In genomic region chr5:135986891-135987401, GRCh38 we compare ENCODE assay signal across 19 cellular contexts. TPM values are rescaled to one million over a fixed set of nuclear protein-coding genes. Genes with fewer than 3 reads are reported as not detected.
DNase-seq lines count a peak whose midpoint lies in the region; ATAC-seq and TF ChIP-seq lines count a peak whose summit lies in the region.
"Had no signal": no experiment of that assay in that cellular context is flagged by ENCODE, and none has a peak within 500 bp of the region (broad histone marks: within the 10 kb centered on the region; RNA-seq: fewer than 3 reads in every experiment).

No MANE protein-coding gene starts in this region.

- H3K27ac ChIP-seq in GM23248 (peak overlapping the region; percentile 4), smooth muscle cell (ENCODE audit: low read depth) (peak overlapping the region; percentile 80)
- H3K27ac ChIP-seq: neural progenitor cell, right lobe of liver, SJCRH30 had no signal

- H3K79me2 ChIP-seq in GM23248 (ENCODE audit: insufficient read depth) (no peaks in the 10 kb centered on the region), smooth muscle cell (ENCODE audit: low read depth) (no peaks in the 10 kb centered on the region)

- H3K27me3 Mint-ChIP-seq in chondrocyte (ENCODE audit: low read depth): no peaks in the 10 kb centered on the region
- no peaks in the 10 kb centered on the region for H3K27me3 Mint-ChIP-seq in mesothelial cell of epicardium (ENCODE audit: low read depth)
- H3K27me3 Mint-ChIP-seq in activated CD8-positive, alpha-beta memory T cell treated with anti-CD3 and anti-CD28 coated beads, Interleukin-2, amount 10 ng/mL, durations not matched to agents 7 days and 5 days: peaks cover 21% of the 10 kb centered on the region

- peak overlapping the region; percentile 36 for H2AFZ ChIP-seq in GM23248
- no peak overlapping the region for H2AFZ ChIP-seq in smooth muscle cell (ENCODE audit: low read depth)
- H2AFZ ChIP-seq: neural progenitor cell had no signal

- 65 to 68% methylated on average over 3 of the region's 3 CpGs for WGBS in GM23248 (ENCODE audit: low coverage in 1 of 2, low lambda C conversion rate in 2 of 2, missing lambda C conversion rate in 2 of 2), 2 experiments
- 25% methylated on average over 3 of the region's 3 CpGs for WGBS in smooth muscle cell (ENCODE audit: low lambda C conversion rate)

- H3K9me3 ChIP-seq in GM23248 (ENCODE audit: low read depth): no peaks in the 10 kb centered on the region
- H3K9me3 ChIP-seq in smooth muscle cell (replicated peaks; ENCODE audit: low read depth): no peaks in the 10 kb centered on the region
- H3K9me3 ChIP-seq: right lobe of liver, SJCRH30 had no signal

- H3K4me1 Mint-ChIP-seq in chondrocyte (ENCODE audit: low read depth) (peaks cover 28% of the 10 kb centered on the region), mesothelial cell of epicardium (peaks cover 17% of the 10 kb centered on the region)
- H3K4me1 Mint-ChIP-seq in activated CD8-positive, alpha-beta memory T cell treated with anti-CD3 and anti-CD28 coated beads, Interleukin-2, amount 10 ng/mL, durations not matched to agents 7 days and 5 days: no peaks in the 10 kb centered on the region
- H3K4me1 Mint-ChIP-seq: neural progenitor cell had no signal

- H3K36me3 Mint-ChIP-seq in chondrocyte (ENCODE audit: low read depth) (peaks cover 1% of the 10 kb centered on the region), mesothelial cell of epicardium (no peaks in the 10 kb centered on the region)
- H3K36me3 Mint-ChIP-seq in activated CD8-positive, alpha-beta memory T cell treated with anti-CD3 and anti-CD28 coated beads, Interleukin-2, amount 10 ng/mL, durations not matched to agents 7 days and 5 days: no peaks in the 10 kb centered on the region
- H3K36me3 Mint-ChIP-seq: neural progenitor cell had no signal

- H3K36me3 ChIP-seq in GM23248 (ENCODE audit: low read depth) (no peaks in the 10 kb centered on the region), smooth muscle cell (ENCODE audit: low read depth) (no peaks in the 10 kb centered on the region)
- H3K36me3 ChIP-seq: neural progenitor cell, right lobe of liver, SJCRH30 had no signal

- H3K9ac ChIP-seq in GM23248 (no peak overlapping the region), smooth muscle cell (ENCODE audit: low read depth) (no peak overlapping the region)
- H3K9ac ChIP-seq: neural progenitor cell had no signal

- H3K4me3 ChIP-seq in GM23248 (no peak overlapping the region), smooth muscle cell (no peak overlapping the region)
- H3K4me3 ChIP-seq: neural progenitor cell, right lobe of liver, SJCRH30 had no signal

- H3K27me3 ChIP-seq in GM23248 (replicated peaks; ENCODE audit: insufficient read depth): no peaks in the 10 kb centered on the region
- no peaks in the 10 kb centered on the region for H3K27me3 ChIP-seq in smooth muscle cell (ENCODE audit: low read depth)
- H3K27me3 ChIP-seq: neural progenitor cell, right lobe of liver, SJCRH30 had no signal

- DNase-seq in GM23248 (peak; percentile 34), chondrocyte (ENCODE audit: low spot score) (no peak), hepatic stellate cell (ENCODE audit: low spot score) (peak; percentile 58), smooth muscle cell (lab: John Stamatoyannopoulos, UW; ENCODE audit: unreplicated experiment) (no peak), NCI-H1694 treated with DMSO at 0.1 percent for 48 hours (lab: John Stamatoyannopoulos, UW) (no peak), mesothelial cell of epicardium (ENCODE audit: low spot score in 2 of 2, unreplicated experiment in 2 of 2) (no peak), MV-4-11 (lab: John Stamatoyannopoulos, UW) (no peak)
- no peak for DNase-seq in activated CD8-positive, alpha-beta memory T cell treated with anti-CD3 and anti-CD28 coated beads, Interleukin-2, amount 10 ng/mL, durations not matched to agents 7 days and 5 days
- DNase-seq: activated CD4-positive, alpha-beta T cell treated with anti-CD3 and anti-CD28 coated beads for 1 hour; Calu3; glutamatergic neuron; NCI-H2081 treated with DMSO at 0.1 percent for 48 hours; NCI-H510A treated with DMSO at 0.1 percent for 48 hours; right lobe of liver had no signal

- peaks cover 13% of the 10 kb centered on the region for H3K9me3 Mint-ChIP-seq in chondrocyte (ENCODE audit: low read depth)
- peaks cover 11% of the 10 kb centered on the region for H3K9me3 Mint-ChIP-seq in mesothelial cell of epicardium
- H3K9me3 Mint-ChIP-seq in activated CD8-positive, alpha-beta memory T cell treated with anti-CD3 and anti-CD28 coated beads, Interleukin-2, amount 10 ng/mL, durations not matched to agents 7 days and 5 days (ENCODE audit: low read depth): no peaks in the 10 kb centered on the region
- H3K9me3 Mint-ChIP-seq: neural progenitor cell; T-helper 2 cell treated with Interferon-gamma antibody and Interleukin-4, amounts not matched to agents 5 μg/mL and 100 μg/mL, for 36 hours had no signal

- CTCF ChIA-PET in activated CD8-positive, alpha-beta memory T cell treated with anti-CD3 and anti-CD28 coated beads, Interleukin-2, amount 10 ng/mL, durations not matched to agents 7 days and 5 days (lab: Charles Lee): no interaction called here

- no peak for TF ChIP-seq CTCF in chondrocyte (IDR thresholded peaks at IDR 0.05)
- TF ChIP-seq CTCF in smooth muscle cell (IDR thresholded peaks at IDR 0.05; ENCODE audit: borderline replicate concordance, insufficient read depth, poor library complexity, severe bottlenecking): no peak
- no peak for TF ChIP-seq CTCF in mesothelial cell of epicardium (IDR thresholded peaks at IDR 0.05; ENCODE audit: unreplicated experiment)

- no peak for ATAC-seq in activated CD8-positive, alpha-beta memory T cell treated with anti-CD3 and anti-CD28 coated beads, Interleukin-2, amount 10 ng/mL, durations not matched to agents 7 days and 5 days
- ATAC-seq: right lobe of liver had no signal

- in situ Hi-C loops in GM23248 (cut with MboI): no loop called here

- H4K20me1 ChIP-seq in GM23248 (ENCODE audit: insufficient read depth) (no peaks in the 10 kb centered on the region), smooth muscle cell (ENCODE audit: low read depth) (no peaks in the 10 kb centered on the region)

- peak overlapping the region; percentile 7 for H3K4me3 Mint-ChIP-seq in chondrocyte (ENCODE audit: unreplicated experiment)
- no peak overlapping the region for H3K4me3 Mint-ChIP-seq in mesothelial cell of epicardium
- H3K4me3 Mint-ChIP-seq in activated CD8-positive, alpha-beta memory T cell treated with anti-CD3 and anti-CD28 coated beads, Interleukin-2, amount 10 ng/mL, durations not matched to agents 7 days and 5 days: no peak overlapping the region
- H3K4me3 Mint-ChIP-seq: neural progenitor cell; T-helper 2 cell treated with Interferon-gamma antibody and Interleukin-4, amounts not matched to agents 5 μg/mL and 100 μg/mL, for 36 hours had no signal

- no peaks in the 10 kb centered on the region for H3K9me2 ChIP-seq in GM23248 (ENCODE audit: insufficient read depth)

- peaks cover 2% of the 10 kb centered on the region; the same call in 1 of the 2 replicates for H3F3A ChIP-seq in GM23248 (ENCODE audit: insufficient read depth)
- peaks cover 7% of the 10 kb centered on the region for H3F3A ChIP-seq in smooth muscle cell (ENCODE audit: low read depth)

- no peak overlapping the region for H3K4me2 ChIP-seq in GM23248 (ENCODE audit: unreplicated experiment)
- H3K4me2 ChIP-seq in smooth muscle cell: peak overlapping the region; percentile 35
- H3K4me2 ChIP-seq: neural progenitor cell had no signal

- H3K4me1 ChIP-seq in GM23248 (ENCODE audit: insufficient read depth): peaks cover 12% of the 10 kb centered on the region
- H3K4me1 ChIP-seq in smooth muscle cell (ENCODE audit: low read depth): no peaks in the 10 kb centered on the region
- H3K4me1 ChIP-seq: neural progenitor cell, right lobe of liver, SJCRH30 had no signal

- peak overlapping the region; percentile 92 for H3K27ac Mint-ChIP-seq in chondrocyte (ENCODE audit: unreplicated experiment)
- H3K27ac Mint-ChIP-seq in mesothelial cell of epicardium: no peak overlapping the region
- H3K27ac Mint-ChIP-seq in activated CD8-positive, alpha-beta memory T cell treated with anti-CD3 and anti-CD28 coated beads, Interleukin-2, amount 10 ng/mL, durations not matched to agents 7 days and 5 days: no peak overlapping the region
- H3K27ac Mint-ChIP-seq: neural progenitor cell; T-helper 2 cell treated with Interferon-gamma antibody and Interleukin-4, amounts not matched to agents 5 μg/mL and 100 μg/mL, for 36 hours had no signal

RNA-seq across cellular contexts. Expression of gene LECT2, which starts 32.2 kb away (rescaled TPM):
- 0.32 TPM in 1 of 2 replicates, not detected in the other for total RNA-seq in GM23248 (2014; rRNA removed; shearing (Covaris generic))
- polyA plus RNA-seq in GM23248 (2016; fragmentation: Nextera tagmentation; extraction: Ambion mirVana) (0.41 and 0.51 TPM in 2 replicates), smooth muscle cell (not detected in 2 replicates)
- total RNA-seq in chondrocyte (not detected in 3 replicates), smooth muscle cell (not detected in 2 replicates), mesothelial cell of epicardium (not detected in 3 replicates)
- not detected for total RNA-seq in activated CD8-positive, alpha-beta memory T cell treated with anti-CD3 and anti-CD28 coated beads, Interleukin-2, amount 10 ng/mL, durations not matched to agents 7 days and 5 days
- total RNA-seq: Calu3, mesenteric fat pad, SJCRH30, subcutaneous adipose tissue had no signal

RNA-seq across cellular contexts. Expression of gene TGFBI, which starts 41.8 kb away (rescaled TPM):
- 7,109 and 7,351 TPM in 2 replicates for total RNA-seq in GM23248 (2014; rRNA removed; shearing (Covaris generic))
- polyA plus RNA-seq in GM23248 (2016; fragmentation: Nextera tagmentation; extraction: Ambion mirVana) (7,159 and 7,358 TPM in 2 replicates), smooth muscle cell (2,505 and 2,991 TPM in 2 replicates)
- total RNA-seq in chondrocyte (491 to 631 TPM (median 620 TPM) in 3 replicates), smooth muscle cell (2,635 and 2,673 TPM in 2 replicates), mesothelial cell of epicardium (339 to 354 TPM (median 345 TPM) in 3 replicates)
- total RNA-seq in activated CD8-positive, alpha-beta memory T cell treated with anti-CD3 and anti-CD28 coated beads, Interleukin-2, amount 10 ng/mL, durations not matched to agents 7 days and 5 days: under 1 TPM; 0.26 to 0.42 TPM

Comparison
In these comparisons a context has a peak if more than half of its experiments do, and no peak if none do; other contexts are left out.
1. DNase-seq: peak in GM23248 (single experiment) and hepatic stellate cell (single experiment); none in chondrocyte (single experiment), smooth muscle cell (single experiment), NCI-H1694 treated with DMSO at 0.1 percent for 48 hours (single experiment), mesothelial cell of epicardium (0 of 2), activated CD8-positive, alpha-beta memory T cell treated with anti-CD3 and anti-CD28 coated beads, Interleukin-2, amount 10 ng/mL, durations not matched to agents 7 days and 5 days (single experiment) and MV-4-11 (single experiment).
2. RNA of gene TGFBI, which starts 41.8 kb away (total RNA-seq): 7,109 to 7,351 TPM in GM23248, 2,635 to 2,673 TPM in smooth muscle cell, 491 to 631 TPM in chondrocyte and 339 to 354 TPM in mesothelial cell of epicardium; 0.26 to 0.42 TPM in activated CD8-positive, alpha-beta memory T cell treated with anti-CD3 and anti-CD28 coated beads, Interleukin-2, amount 10 ng/mL, durations not matched to agents 7 days and 5 days; every median in the first group is over 100 times any median in the second.